ENCODE assay signal across 8 cellular contexts in the genomic region with DNA sequence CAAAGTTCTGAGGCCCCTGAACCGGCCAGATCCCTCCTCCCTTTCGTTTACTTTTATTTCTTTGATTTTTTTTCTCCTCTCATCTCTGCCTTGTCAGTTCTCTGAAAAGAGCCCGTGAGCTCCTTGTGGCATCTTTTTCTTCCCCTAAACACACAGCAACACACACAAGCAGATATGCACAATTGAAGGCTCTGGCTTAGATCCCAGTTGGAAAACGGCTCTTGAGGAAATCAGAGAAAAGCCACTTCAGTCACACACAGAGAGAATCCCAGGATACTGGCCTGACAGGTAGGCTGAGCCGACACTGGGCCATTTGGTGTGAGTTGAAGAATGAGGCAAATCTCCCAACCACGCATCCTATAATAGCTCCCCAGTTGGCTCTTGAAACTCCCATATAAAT. TPM values are rescaled to one million over a fixed set of nuclear protein-coding genes. Genes with fewer than 3 reads are reported as not detected.
DNase-seq lines count a peak whose midpoint lies in the region; ATAC-seq and TF ChIP-seq lines count a peak whose summit lies in the region.

No MANE protein-coding gene starts in this region.

- DNase-seq in NCI-H2107 treated with DMSO at 0.1 percent for 48 hours (lab: John Stamatoyannopoulos, UW; ENCODE audit: unreplicated experiment) (peak; percentile 22), NCI-H2107 (lab: John Stamatoyannopoulos, UW) (no peak), fibroblast of mammary gland (ENCODE audit: low read depth) (no peak), smooth muscle cell (lab: John Stamatoyannopoulos, UW; ENCODE audit: unreplicated experiment) (no peak)
- DNase-seq in stimulated activated CD4-positive, alpha-beta T cell treated with anti-CD3 and anti-CD28 coated beads, Interleukin-4, amount 100 ng/mL, for 1 hour: no peak

- peak overlapping the region; percentile 52 for H3K4me3 ChIP-seq in fibroblast of mammary gland (ENCODE audit: control insufficient read depth, low read depth, low read length)
- no peak overlapping the region for H3K4me3 ChIP-seq in smooth muscle cell

- peak overlapping the region; percentile 88 for H2AFZ ChIP-seq in smooth muscle cell (ENCODE audit: low read depth)

- H3K9me3 ChIP-seq in smooth muscle cell (replicated peaks; ENCODE audit: low read depth): no peaks in the 10 kb centered on the region

- H3K9ac ChIP-seq in smooth muscle cell (ENCODE audit: low read depth): no peak overlapping the region

- H3K79me2 ChIP-seq in smooth muscle cell (ENCODE audit: low read depth): no peaks in the 10 kb centered on the region

- H3K4me2 ChIP-seq in smooth muscle cell: no peak overlapping the region

- no peak for ATAC-seq in HG03354 (IDR thresholded peaks at IDR 0.05; ENCODE audit: poor library complexity, severe bottlenecking, unreplicated experiment)
- ATAC-seq in GM21825 (IDR thresholded peaks at IDR 0.05; ENCODE audit: unreplicated experiment): no peak

- H4K20me1 ChIP-seq in smooth muscle cell (ENCODE audit: low read depth): no peaks in the 10 kb centered on the region

- TF ChIP-seq CTCF in VCaP (conservative IDR thresholded peaks at IDR 0.05) (no peak), fibroblast of mammary gland (conservative IDR thresholded peaks at IDR 0.05; ENCODE audit: control insufficient read depth, insufficient read depth, low read depth, low read length) (no peak), smooth muscle cell (IDR thresholded peaks at IDR 0.05; ENCODE audit: borderline replicate concordance, insufficient read depth, poor library complexity, severe bottlenecking) (no peak)

- H3K36me3 ChIP-seq in smooth muscle cell (ENCODE audit: low read depth): no peaks in the 10 kb centered on the region

- H3K4me1 ChIP-seq in smooth muscle cell (ENCODE audit: low read depth): no peaks in the 10 kb centered on the region

- H3K27me3 ChIP-seq in smooth muscle cell (ENCODE audit: low read depth): no peaks in the 10 kb centered on the region

- H3F3A ChIP-seq in smooth muscle cell (ENCODE audit: low read depth): no peaks in the 10 kb centered on the region

- H3K27ac ChIP-seq in VCaP (peak overlapping the region; percentile 74), smooth muscle cell (ENCODE audit: low read depth) (no peak overlapping the region)

- WGBS in smooth muscle cell (ENCODE audit: low lambda C conversion rate): 59% methylated on average over 6 of the region's 6 CpGs

RNA-seq across cellular contexts. Expression of a gene that starts 12.9 kb away (rescaled TPM):
- total RNA-seq in smooth muscle cell: not detected in 2 replicates
- polyA plus RNA-seq in smooth muscle cell: not detected in 2 replicates
